ENCODE assay signal across 37 cellular contexts in genomic region chr15:39113741-39114140, GRCh38.
"Had no signal": no experiment of that assay in that cellular context is flagged by ENCODE, and none has a peak within 500 bp of the region (broad histone marks: within the 10 kb centered on the region; RNA-seq: fewer than 3 reads in every experiment).

No MANE protein-coding gene starts in this region.

- H3K27ac ChIP-seq: adrenal gland, body of pancreas, esophagus muscularis mucosa, foreskin keratinocyte, gastrocnemius medialis, heart left ventricle, WERI-Rb-1 had no signal

- DNase-seq: activated B cell treated with CpG ODN at 0.5 μM for 24 hours; activated CD4-positive, alpha-beta T cell treated with anti-CD3 and anti-CD28 coated beads for 48 hours; activated CD4-positive, alpha-beta T cell treated with anti-CD3 and anti-CD28 coated beads, Interleukin-2, amount 50 U/mL, for 1 hour; activated CD4-positive, alpha-beta T cell treated with anti-CD3 and anti-CD28 coated beads, Interleukin-2, amount 50 U/mL, for 48 hours; activated CD8-positive, alpha-beta memory T cell treated with anti-CD3 and anti-CD28 coated beads for 24 hours; activated CD8-positive, alpha-beta memory T cell treated with anti-CD3 and anti-CD28 coated beads, Interleukin-2, amount 50 U/mL, for 4 hours; activated CD8-positive, alpha-beta T cell treated with anti-CD3 and anti-CD28 coated beads for 36 hours; activated effector memory CD4-positive, alpha-beta T cell treated with anti-CD3 and anti-CD28 coated beads, Interleukin-2, amount 50 U/mL, for 16 hours; activated naive CD4-positive, alpha-beta T cell treated with anti-CD3 and anti-CD28 coated beads for 36 hours; activated naive CD8-positive, alpha-beta T cell treated with anti-CD3 and anti-CD28 coated beads for 36 hours; activated naive CD8-positive, alpha-beta T cell treated with anti-CD3 and anti-CD28 coated beads, Interleukin-2, amount 50 U/mL, for 24 hours; activated T-cell treated with anti-CD3 and anti-CD28 coated beads, Interleukin-2, amount 50 U/mL, for 1 hour; activated T-cell treated with anti-CD3 and anti-CD28 coated beads, Interleukin-2, amount 50 U/mL, for 48 hours; adrenal gland; amygdala; aorta; body of pancreas; caudate nucleus; cortex of kidney; dermis blood vessel endothelial cell; effector CD4-positive, alpha-beta T cell; effector memory CD8-positive, alpha-beta T cell; erythroblast; foreskin keratinocyte; gastrocnemius medialis; glutamatergic neuron; heart left ventricle; T-helper 17 cell; T1000; WERI-Rb-1 had no signal

- H3K9me3 ChIP-seq: adrenal gland, body of pancreas, gastrocnemius medialis had no signal

- H3K36me3 ChIP-seq: adrenal gland, esophagus muscularis mucosa, gastrocnemius medialis, heart left ventricle, WERI-Rb-1 had no signal

- H3K4me1 Mint-ChIP-seq: activated B cell treated with CpG ODN at 0.5 μM for 24 hours; activated naive CD4-positive, alpha-beta T cell treated with anti-CD3 and anti-CD28 coated beads, Interleukin-2, amount 50 U/mL, for 24 hours; activated naive CD8-positive, alpha-beta T cell treated with anti-CD3 and anti-CD28 coated beads for 36 hours; activated naive CD8-positive, alpha-beta T cell treated with anti-CD3 and anti-CD28 coated beads, Interleukin-2, amount 50 U/mL, for 24 hours; T-helper 17 cell had no signal

- FAIRE-seq: colon had no signal

- H3K4me1 ChIP-seq: adrenal gland, body of pancreas, gastrocnemius medialis, heart left ventricle had no signal

- H3K27me3 ChIP-seq: body of pancreas, esophagus muscularis mucosa, foreskin keratinocyte, gastrocnemius medialis, heart left ventricle had no signal

- H3K27ac Mint-ChIP-seq: activated B cell treated with CpG ODN at 0.5 μM for 24 hours; activated CD8-positive, alpha-beta T cell treated with anti-CD3 and anti-CD28 coated beads for 36 hours; activated naive CD4-positive, alpha-beta T cell treated with anti-CD3 and anti-CD28 coated beads for 36 hours; activated naive CD4-positive, alpha-beta T cell treated with anti-CD3 and anti-CD28 coated beads, Interleukin-2, amount 50 U/mL, for 24 hours; activated naive CD8-positive, alpha-beta T cell treated with anti-CD3 and anti-CD28 coated beads for 36 hours; activated naive CD8-positive, alpha-beta T cell treated with anti-CD3 and anti-CD28 coated beads, Interleukin-2, amount 50 U/mL, for 24 hours; activated T-helper 1 cell treated with anti-CD3 and anti-CD28 coated beads, Interleukin-12 subunit alpha, Interleukin-12 subunit beta, Interleukin-2, Interleukin-4 antibody, amounts not matched to agents 30 ng/mL and 10 ng/mL and 1 ng/mL, durations not matched to agents 14 hours and 24 hours and 36 hours; activated T-helper 2 cell treated with anti-CD3 and anti-CD28 coated beads, Interferon-gamma antibody, Interleukin-2, Interleukin-4, amounts not matched to agents 10 μg/mL and 5 μg/mL and 100 μg/mL, durations not matched to agents 14 hours and 24 hours and 36 hours; effector memory CD8-positive, alpha-beta T cell; T-helper 17 cell; T-helper 2 cell treated with Interferon-gamma antibody and Interleukin-4, amounts not matched to agents 5 μg/mL and 100 μg/mL, for 36 hours had no signal

- H3K4me3 Mint-ChIP-seq: activated B cell treated with CpG ODN at 0.5 μM for 24 hours; activated CD8-positive, alpha-beta T cell treated with anti-CD3 and anti-CD28 coated beads for 36 hours; activated naive CD4-positive, alpha-beta T cell treated with anti-CD3 and anti-CD28 coated beads for 36 hours; activated naive CD4-positive, alpha-beta T cell treated with anti-CD3 and anti-CD28 coated beads, Interleukin-2, amount 50 U/mL, for 24 hours; activated naive CD8-positive, alpha-beta T cell treated with anti-CD3 and anti-CD28 coated beads for 36 hours; activated naive CD8-positive, alpha-beta T cell treated with anti-CD3 and anti-CD28 coated beads, Interleukin-2, amount 50 U/mL, for 24 hours; activated T-helper 1 cell treated with anti-CD3 and anti-CD28 coated beads, Interleukin-12 subunit alpha, Interleukin-12 subunit beta, Interleukin-2, Interleukin-4 antibody, amounts not matched to agents 30 ng/mL and 10 ng/mL and 1 ng/mL, durations not matched to agents 14 hours and 24 hours and 36 hours; effector memory CD8-positive, alpha-beta T cell; T-helper 17 cell; T-helper 2 cell treated with Interferon-gamma antibody and Interleukin-4, amounts not matched to agents 5 μg/mL and 100 μg/mL, for 36 hours had no signal

- H3K36me3 Mint-ChIP-seq: activated naive CD8-positive, alpha-beta T cell treated with anti-CD3 and anti-CD28 coated beads for 36 hours had no signal

- H3K9me3 Mint-ChIP-seq: activated T-helper 2 cell treated with anti-CD3 and anti-CD28 coated beads, Interferon-gamma antibody, Interleukin-2, Interleukin-4, amounts not matched to agents 10 μg/mL and 5 μg/mL and 100 μg/mL, durations not matched to agents 14 hours and 24 hours and 36 hours had no signal

- ATAC-seq: activated CD4-positive, CD25-positive, alpha-beta regulatory T cell treated with anti-CD3 and anti-CD28 coated beads, Interleukin-2, amount 50 U/mL, for 24 hours; activated CD8-positive, alpha-beta T cell treated with anti-CD3 and anti-CD28 coated beads for 36 hours; activated naive CD8-positive, alpha-beta T cell treated with anti-CD3 and anti-CD28 coated beads, Interleukin-2, amount 50 U/mL, for 24 hours; body of pancreas; effector memory CD8-positive, alpha-beta T cell; foreskin keratinocyte; gastrocnemius medialis; heart left ventricle; T-helper 17 cell had no signal

- H3K4me3 ChIP-seq: adrenal gland, body of pancreas, esophagus muscularis mucosa, gastrocnemius medialis, heart left ventricle had no signal
